Comparison of ENCODE assay signal across 18 cellular contexts in genomic region chr5:95771109-95771708, GRCh38. TPM values are rescaled to one million over a fixed set of nuclear protein-coding genes. Genes with fewer than 3 reads are reported as not detected.
DNase-seq lines count a peak whose midpoint lies in the region; ATAC-seq and TF ChIP-seq lines count a peak whose summit lies in the region.
"Had no signal": no experiment of that assay in that cellular context is flagged by ENCODE, and none has a peak within 500 bp of the region (broad histone marks: within the 10 kb centered on the region; RNA-seq: fewer than 3 reads in every experiment).

No MANE protein-coding gene starts in this region.

- ATAC-seq in esophagus mucosa (peak; percentile 57), left colon (peak; percentile 72), HG03108 (IDR thresholded peaks at IDR 0.05; ENCODE audit: unreplicated experiment) (no peak)
- ATAC-seq: activated T-cell treated with anti-CD3 and anti-CD28 coated beads, Interleukin-2, amount 50 U/mL, for 72 hours had no signal

- H3K27ac ChIP-seq in adrenal gland (peak overlapping the region; percentile 36 to 73 (median 69)), skeletal muscle tissue (ENCODE audit: low read depth, low read length) (peak overlapping the region; percentile 64), brain microvascular endothelial cell (no peak overlapping the region), osteoblast (ENCODE audit: low read depth, low read length) (no peak overlapping the region)
- H3K27ac ChIP-seq: HL-60, lower lobe of right lung, neural progenitor cell, tibial artery had no signal

- H3K4me1 ChIP-seq in adrenal gland (replicated peaks in 1 of 2), result peaks cover 23 to 24% of the 10 kb centered on the region in 2 donors
- peaks cover 0 to 15% (median 3%) of the 10 kb centered on the region in 3 donors for H3K4me1 ChIP-seq in skeletal muscle tissue (ENCODE audit: control insufficient read depth in 3 of 3, insufficient read depth in 3 of 3, low read length in 3 of 3)
- peaks cover 17% of the 10 kb centered on the region for H3K4me1 ChIP-seq in osteoblast (ENCODE audit: insufficient read depth, low read length)
- H3K4me1 ChIP-seq: lower lobe of right lung, neural progenitor cell had no signal

- TF ChIP-seq CTCF in adrenal gland (IDR thresholded peaks at IDR 0.05), result no peak
- TF ChIP-seq CTCF in brain microvascular endothelial cell (IDR thresholded peaks at IDR 0.05; ENCODE audit: low read depth, low read length, missing control alignments), result no peak
- no peak for TF ChIP-seq CTCF in osteoblast (IDR thresholded peaks at IDR 0.05; ENCODE audit: extremely low read depth, low read depth, low read length)

- H3K9ac ChIP-seq in skeletal muscle tissue (ENCODE audit: low read depth in 1 of 3, low read length in 3 of 3), result no peak overlapping the region
- H3K9ac ChIP-seq: neural progenitor cell had no signal

- H3K4me3 ChIP-seq in adrenal gland (no peak overlapping the region), skeletal muscle tissue (ENCODE audit: low read length in 3 of 3) (no peak overlapping the region), brain microvascular endothelial cell (ENCODE audit: low read depth, low read length) (no peak overlapping the region), osteoblast (ENCODE audit: insufficient read depth, low read length) (no peak overlapping the region)
- H3K4me3 ChIP-seq: lower lobe of right lung, neural progenitor cell, tibial artery had no signal

- H3K9me3 ChIP-seq in adrenal gland (replicated peaks in 1 of 3) (no peaks in the 10 kb centered on the region), skeletal muscle tissue (ENCODE audit: control insufficient read depth in 3 of 3, low read length in 3 of 3) (no peaks in the 10 kb centered on the region), osteoblast (ENCODE audit: low read depth, low read length) (no peaks in the 10 kb centered on the region)
- H3K9me3 ChIP-seq: lower lobe of right lung, tibial artery had no signal

- 20 to 36% (median 30%) methylated on average over 7 of the region's 7 CpGs for WGBS in adrenal gland, 4 donors

- TF ChIP-seq POLR2A in adrenal gland (IDR thresholded peaks at IDR 0.05), result peak in 1 of 2 donors; percentile 35

- H3K4me2 ChIP-seq in osteoblast (ENCODE audit: insufficient read depth, low read length), result no peak overlapping the region
- H3K4me2 ChIP-seq: neural progenitor cell had no signal

- peaks cover 2% of the 10 kb centered on the region for H4K20me1 ChIP-seq in osteoblast (ENCODE audit: insufficient read depth, low read length)

- DNase-seq in adrenal gland (peak; percentile 73 to 90 (median 76)), left colon (no peak), brain microvascular endothelial cell (no peak), osteoblast (ENCODE audit: insufficient read length, low spot score, missing footprints) (no peak)
- DNase-seq in central memory CD4-positive, alpha-beta T cell, result no peak
- DNase-seq: activated CD4-positive, alpha-beta T cell treated with anti-CD3 and anti-CD28 coated beads, Interleukin-2, amount 10 ng/mL, durations not matched to agents 7 days and 5 days; activated T-cell treated with anti-CD3 and anti-CD28 coated beads, Interleukin-2, amount 50 U/mL, for 72 hours; AML-193; amniotic stem cell; effector CD8-positive, alpha-beta T cell; lower lobe of right lung; NCI-H2029; tibial artery had no signal

- H3K27me3 ChIP-seq in adrenal gland (no peaks in the 10 kb centered on the region), skeletal muscle tissue (ENCODE audit: control insufficient read depth in 3 of 3, insufficient read depth in 3 of 3, low read length in 3 of 3) (no peaks in the 10 kb centered on the region), brain microvascular endothelial cell (replicated peaks) (no peaks in the 10 kb centered on the region), osteoblast (ENCODE audit: insufficient read depth, low read length) (no peaks in the 10 kb centered on the region)
- H3K27me3 ChIP-seq: neural progenitor cell, tibial artery had no signal

- peaks cover 2% of the 10 kb centered on the region for H3K79me2 ChIP-seq in osteoblast (ENCODE audit: insufficient read depth, low read length)

- in situ Hi-C loops in brain microvascular endothelial cell (cut with HindIII; ENCODE audit: low pct_ligation_motif_present, low sequenced_read_pairs), result no loop called here

- H2AFZ ChIP-seq in osteoblast (ENCODE audit: low read length), result no peak overlapping the region
- H2AFZ ChIP-seq: neural progenitor cell had no signal

- intact Hi-C loops in adrenal gland (cut with DNase I), result no loop called here
- intact Hi-C loops in left colon (cut with DNase I, micrococcal nuclease), result loop anchor here in 1 of 2 donors (10.0 kb wide), 1 partner anchor 564 kb away; no protein-coding TSS in a partner anchor

- peaks cover 0 to 12% of the 10 kb centered on the region in 2 donors for H3K36me3 ChIP-seq in adrenal gland (replicated peaks in 1 of 2)
- H3K36me3 ChIP-seq in skeletal muscle tissue (ENCODE audit: control insufficient read depth in 3 of 3, insufficient read depth in 3 of 3, low read length in 3 of 3), result peaks cover 4 to 27% (median 22%) of the 10 kb centered on the region in 3 donors
- peaks cover 24% of the 10 kb centered on the region for H3K36me3 ChIP-seq in brain microvascular endothelial cell (replicated peaks)
- peaks cover 53% of the 10 kb centered on the region for H3K36me3 ChIP-seq in osteoblast (ENCODE audit: insufficient read depth, low read length)
- H3K36me3 ChIP-seq: neural progenitor cell had no signal

RNA-seq across cellular contexts. Expression of gene RHOBTB3, which starts 40.1 kb away (rescaled TPM):
- 100 to 1,000 TPM in 5 of 8 donors, 10 to 100 TPM in 3; 91.8 to 243 (median 139) TPM for total RNA-seq in adrenal gland
- 10 to 100 TPM; 23.9 to 56.9 (median 28.2) TPM for polyA plus RNA-seq in adrenal gland
- total RNA-seq in esophagus mucosa, result 3.6 TPM
- total RNA-seq in left colon, result 10 to 100 TPM; 49.8 to 54.0 TPM
- 640 TPM for total RNA-seq in skeletal muscle tissue
- 314 and 349 TPM in 2 replicates for total RNA-seq in osteoblast

RNA-seq across cellular contexts. Expression of gene GLRX, which starts 51.3 kb away (rescaled TPM):
- 100 to 1,000 TPM in 6 of 8 donors, 10 to 100 TPM in 2; 68.1 to 236 (median 136) TPM for total RNA-seq in adrenal gland
- 100 to 1,000 TPM in 1 of 3 donors, 10 to 100 TPM in 2; 84.8 to 279 (median 85.2) TPM for polyA plus RNA-seq in adrenal gland
- total RNA-seq in esophagus mucosa, result 3.2 TPM
- 10 to 100 TPM; 82.4 to 91.9 TPM for total RNA-seq in left colon
- 6.8 TPM for total RNA-seq in skeletal muscle tissue
- total RNA-seq in osteoblast, result 59.0 and 77.2 TPM in 2 replicates

Comparison
In these comparisons a context has a peak if more than half of its experiments do, and no peak if none do; other contexts are left out.
1. DNase-seq: peak in adrenal gland (7 of 7); none in left colon (0 of 2), central memory CD4-positive, alpha-beta T cell (single experiment), brain microvascular endothelial cell (single experiment) and osteoblast (single experiment).
2. H3K27ac ChIP-seq: peak in adrenal gland (5 of 5) and skeletal muscle tissue (single experiment); none in brain microvascular endothelial cell (single experiment) and osteoblast (single experiment).
3. RNA of gene RHOBTB3, which starts 40.1 kb away (total RNA-seq): 640 TPM in skeletal muscle tissue (single experiment), 314 to 349 TPM in osteoblast, 91.8 to 243 TPM in adrenal gland and 49.8 to 54.0 TPM in left colon; 3.6 TPM in esophagus mucosa (single experiment); every median in the first group is over 10 times any median in the second.